15 cellular contexts compared by ENCODE assay signal in genomic region chr11:7547091-7547490, GRCh38.
"Had no signal": no experiment of that assay in that cellular context is flagged by ENCODE, and none has a peak within 500 bp of the region (broad histone marks: within the 10 kb centered on the region; RNA-seq: fewer than 3 reads in every experiment).

No MANE protein-coding gene starts in this region.

- ATAC-seq: activated naive CD4-positive, alpha-beta T cell treated with anti-CD3 and anti-CD28 coated beads, Interleukin-2, amount 50 U/mL, for 72 hours; heart right ventricle; left ventricle myocardium superior; pancreas; right cardiac atrium; stimulated activated effector memory CD8-positive, alpha-beta T cell treated with anti-CD3 and anti-CD28 coated beads, Interleukin-12 subunit alpha, Interleukin-12 subunit beta, amount 100 ng/mL, for 72 hours had no signal

- H3K9me3 ChIP-seq: ascending aorta, heart right ventricle, pancreas, upper lobe of left lung had no signal

- H3K4me3 ChIP-seq: ascending aorta, heart right ventricle, pancreas, upper lobe of left lung had no signal

- DNase-seq: activated T-cell treated with anti-CD3 and anti-CD28 coated beads, Interleukin-2, amount 50 U/mL, for 1 hour; central memory CD4-positive, alpha-beta T cell; effector memory CD4-positive, alpha-beta T cell; heart right ventricle; kidney glomerular epithelial cell; left ventricle myocardium superior; pancreas; right cardiac atrium; stimulated activated CD4-positive, alpha-beta T cell treated with anti-CD3 and anti-CD28 coated beads, Interleukin-2, amount 100 ng/mL, for 24 hours; T-helper 1 cell; T-helper 9 cell; upper lobe of left lung had no signal

- H3K27me3 ChIP-seq: ascending aorta, heart right ventricle, pancreas, upper lobe of left lung had no signal

- H3K27ac ChIP-seq: ascending aorta, heart right ventricle, pancreas, upper lobe of left lung had no signal

- H3K4me1 ChIP-seq: ascending aorta, pancreas, upper lobe of left lung had no signal

- H3K36me3 ChIP-seq: ascending aorta, pancreas, upper lobe of left lung had no signal
